In the genomic region with DNA sequence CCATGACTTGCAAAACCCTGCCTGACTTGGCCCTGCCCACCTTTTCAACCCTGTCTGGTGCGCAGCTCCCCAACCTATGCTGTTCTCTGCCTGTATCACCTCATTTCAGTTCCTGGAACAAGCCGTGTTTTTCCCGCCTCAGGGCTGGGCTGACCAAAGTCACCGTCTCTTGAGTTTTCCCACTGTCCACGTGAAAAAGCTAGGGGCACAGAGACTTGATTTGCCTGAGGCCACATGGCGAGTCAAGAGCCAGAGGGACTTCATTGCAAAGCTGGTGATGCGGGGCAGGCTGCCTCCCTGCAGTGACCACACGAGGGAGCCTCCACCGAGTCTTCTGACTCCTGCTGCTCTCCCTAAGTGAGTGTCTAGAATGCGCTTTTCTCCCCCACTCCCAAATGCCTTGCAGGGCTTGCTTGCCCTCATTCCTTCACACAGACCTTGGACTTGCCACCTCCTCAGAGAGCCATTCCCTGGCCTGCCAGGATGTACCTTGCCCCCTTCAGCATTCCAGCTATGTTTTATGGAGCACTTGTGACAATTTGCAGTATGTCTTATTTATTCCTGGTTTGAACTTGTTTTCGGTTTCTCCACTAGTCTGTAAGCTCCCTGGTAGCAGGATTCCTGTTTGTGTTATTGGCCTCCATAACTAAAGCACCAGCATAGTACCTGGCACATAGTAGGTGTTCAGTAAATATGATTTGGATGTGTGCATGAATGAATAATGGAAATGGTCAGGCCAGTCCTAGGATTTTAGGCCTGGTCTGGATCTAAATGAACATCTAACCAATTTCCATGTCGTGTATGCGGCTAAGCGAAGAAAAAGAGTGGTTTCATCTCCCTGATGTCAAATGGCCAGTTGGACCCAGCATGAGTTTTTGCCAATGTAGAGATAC, we compare ENCODE assay signal across 9 cellular contexts.
A peak's percentile ranks its signal among the peaks of the same experiment; 100 is the strongest.
DNase-seq lines count a peak whose midpoint lies in the region; ATAC-seq, FAIRE-seq and TF ChIP-seq lines count a peak whose summit lies in the region.
"Had no signal": no experiment of that assay in that cellular context is flagged by ENCODE, and none has a peak within 500 bp of the region (broad histone marks: within the 10 kb centered on the region; RNA-seq: fewer than 3 reads in every experiment).

No MANE protein-coding gene starts in this region.

- no peak overlapping the region for H3K4me3 Mint-ChIP-seq in activated CD4-positive, alpha-beta memory T cell treated with anti-CD3 and anti-CD28 coated beads for 36 hours
- H3K4me3 Mint-ChIP-seq in activated CD4-positive, alpha-beta memory T cell treated with anti-CD3 and anti-CD28 coated beads, Interleukin-2, amount 10 ng/mL, durations not matched to agents 7 days and 5 days, result no peak overlapping the region
- no peak overlapping the region for H3K4me3 Mint-ChIP-seq in T-cell

- TF ChIP-seq CTCF in LNCaP clone FGC (IDR thresholded peaks at IDR 0.05; ENCODE audit: control insufficient read depth, extremely low read depth, insufficient read depth), result peak; percentile 69

- no peaks in the 10 kb centered on the region for H3K27me3 Mint-ChIP-seq in activated CD4-positive, alpha-beta memory T cell treated with anti-CD3 and anti-CD28 coated beads for 36 hours
- H3K27me3 Mint-ChIP-seq in activated CD4-positive, alpha-beta memory T cell treated with anti-CD3 and anti-CD28 coated beads, Interleukin-2, amount 10 ng/mL, durations not matched to agents 7 days and 5 days, result no peaks in the 10 kb centered on the region
- H3K27me3 Mint-ChIP-seq in T-cell, result no peaks in the 10 kb centered on the region

- intact Hi-C loops in activated CD4-positive, alpha-beta memory T cell treated with anti-CD3 and anti-CD28 coated beads for 36 hours (cut with micrococcal nuclease), result no loop called here

- POLR2A ChIA-PET in activated CD4-positive, alpha-beta memory T cell treated with anti-CD3 and anti-CD28 coated beads for 36 hours (lab: Charles Lee), result no interaction called here
- POLR2A ChIA-PET in activated CD4-positive, alpha-beta memory T cell treated with anti-CD3 and anti-CD28 coated beads, Interleukin-2, amount 10 ng/mL, durations not matched to agents 7 days and 5 days (lab: Charles Lee), result no interaction called here
- POLR2A ChIA-PET in T-cell (lab: Charles Lee), result no interaction called here

- peaks cover 7% of the 10 kb centered on the region for H3K4me1 Mint-ChIP-seq in activated CD4-positive, alpha-beta memory T cell treated with anti-CD3 and anti-CD28 coated beads for 36 hours (ENCODE audit: low read depth)
- no peaks in the 10 kb centered on the region for H3K4me1 Mint-ChIP-seq in activated CD4-positive, alpha-beta memory T cell treated with anti-CD3 and anti-CD28 coated beads, Interleukin-2, amount 10 ng/mL, durations not matched to agents 7 days and 5 days
- H3K4me1 Mint-ChIP-seq in T-cell, result peaks cover 16 to 46% (median 25%) of the 10 kb centered on the region in 3 donors

- DNase-seq in activated CD4-positive, alpha-beta memory T cell treated with anti-CD3 and anti-CD28 coated beads for 36 hours, result peak; percentile 31
- no peak for DNase-seq in activated CD4-positive, alpha-beta memory T cell treated with anti-CD3 and anti-CD28 coated beads, Interleukin-2, amount 10 ng/mL, durations not matched to agents 7 days and 5 days
- DNase-seq in LNCaP clone FGC (ENCODE audit: low read depth) (peak; percentile 17), T-cell (peak in 5 of 34 experiments; percentile 2 to 10 (median 3)), epidermal melanocyte (ENCODE audit: insufficient read length, low spot score) (peak; percentile 66), midbrain (lab: John Stamatoyannopoulos, UW) (peak; percentile 75), urothelium cell line (ENCODE audit: low spot score) (peak; percentile 56)

- no peak for FAIRE-seq in urothelium cell line (lab: Jason Lieb, UNC)
- FAIRE-seq: frontal cortex had no signal

- no peak overlapping the region for H3K27ac Mint-ChIP-seq in activated CD4-positive, alpha-beta memory T cell treated with anti-CD3 and anti-CD28 coated beads for 36 hours
- no peak overlapping the region for H3K27ac Mint-ChIP-seq in activated CD4-positive, alpha-beta memory T cell treated with anti-CD3 and anti-CD28 coated beads, Interleukin-2, amount 10 ng/mL, durations not matched to agents 7 days and 5 days
- no peak overlapping the region for H3K27ac Mint-ChIP-seq in T-cell

- H3K9me3 Mint-ChIP-seq in activated CD4-positive, alpha-beta memory T cell treated with anti-CD3 and anti-CD28 coated beads for 36 hours, result no peaks in the 10 kb centered on the region
- H3K9me3 Mint-ChIP-seq in activated CD4-positive, alpha-beta memory T cell treated with anti-CD3 and anti-CD28 coated beads, Interleukin-2, amount 10 ng/mL, durations not matched to agents 7 days and 5 days, result no peaks in the 10 kb centered on the region
- no peaks in the 10 kb centered on the region for H3K9me3 Mint-ChIP-seq in T-cell

- CTCF ChIA-PET in activated CD4-positive, alpha-beta memory T cell treated with anti-CD3 and anti-CD28 coated beads for 36 hours (lab: Charles Lee), result interaction anchor here (0.6 kb wide), 1 partner anchor 11 kb away, joined by 3 read pairs; no protein-coding TSS in a partner anchor
- CTCF ChIA-PET in activated CD4-positive, alpha-beta memory T cell treated with anti-CD3 and anti-CD28 coated beads, Interleukin-2, amount 10 ng/mL, durations not matched to agents 7 days and 5 days (lab: Charles Lee), result no interaction called here
- CTCF ChIA-PET in T-cell (lab: Charles Lee), result interaction anchor here (0.5 to 0.6 kb wide), 2 partner anchors 147 to 1342 kb away, joined by 3 to 6 read pairs; no protein-coding TSS in a partner anchor

- H3K4me3 ChIP-seq in LNCaP clone FGC (ENCODE audit: low read depth, low read length), result no peak overlapping the region

- peaks cover 2% of the 10 kb centered on the region for H3K36me3 Mint-ChIP-seq in activated CD4-positive, alpha-beta memory T cell treated with anti-CD3 and anti-CD28 coated beads for 36 hours
- no peaks in the 10 kb centered on the region for H3K36me3 Mint-ChIP-seq in activated CD4-positive, alpha-beta memory T cell treated with anti-CD3 and anti-CD28 coated beads, Interleukin-2, amount 10 ng/mL, durations not matched to agents 7 days and 5 days (ENCODE audit: low read depth)
- H3K36me3 Mint-ChIP-seq in T-cell, result peaks cover 12% of the 10 kb centered on the region

- ATAC-seq in T-cell (replicated peaks in 1 of 4) (peak in 3 of 4 experiments; percentile 27 to 49 (median 31)), GM21737 (IDR thresholded peaks at IDR 0.05; ENCODE audit: unreplicated experiment) (no peak)
